Comparison of ENCODE assay signal across 8 cellular contexts in genomic region chr12:751828-752672, GRCh38. TPM values are rescaled to one million over a fixed set of nuclear protein-coding genes. Genes with fewer than 3 reads are reported as not detected.
DNase-seq lines count a peak whose midpoint lies in the region; ATAC-seq and TF ChIP-seq lines count a peak whose summit lies in the region.

Gene WNK1 (plus strand): TSS chr12:752579. CDS start chr12:753566, 987 bp downstream.

- H4K20me1 ChIP-seq in DOHH2 (ENCODE audit: control insufficient read depth, insufficient read depth, low read depth, low read length) (peaks cover 15% of the 10 kb centered on the region; the same call in 1 of the 2 replicates), GM23338 (replicated peaks; ENCODE audit: insufficient read depth) (peaks cover 26% of the 10 kb centered on the region), fibroblast of lung (ENCODE audit: control insufficient read depth, extremely low read depth, insufficient read depth, low read length) (peaks cover 2% of the 10 kb centered on the region)

- no peaks in the 10 kb centered on the region for H3K9me3 Mint-ChIP-seq in GM23338
- no peaks in the 10 kb centered on the region for H3K9me3 Mint-ChIP-seq in naive thymus-derived CD4-positive, alpha-beta T cell

- H3K4me1 Mint-ChIP-seq in GM23338: peaks cover 23% of the 10 kb centered on the region
- H3K4me1 Mint-ChIP-seq in naive thymus-derived CD4-positive, alpha-beta T cell: peaks cover 19 to 27% (median 22%) of the 10 kb centered on the region in 7 donors

- H3K36me3 ChIP-seq in DOHH2 (ENCODE audit: control insufficient read depth, low read length) (peaks cover 38% of the 10 kb centered on the region), GM23338 (ENCODE audit: insufficient read depth) (no peaks in the 10 kb centered on the region), fibroblast of lung (ENCODE audit: control insufficient read depth, insufficient read depth, low read length) (no peaks in the 10 kb centered on the region)
- H3K36me3 ChIP-seq in naive thymus-derived CD4-positive, alpha-beta T cell (ENCODE audit: control insufficient read depth in 2 of 3, insufficient read depth in 3 of 3, low read length in 3 of 3): peaks cover 0 to 11% (median 0%) of the 10 kb centered on the region in 3 experiments

- peaks cover 38% of the 10 kb centered on the region for H3K4me1 ChIP-seq in DOHH2 (ENCODE audit: control insufficient read depth, low read length)
- H3K4me1 ChIP-seq in GM23338 (ENCODE audit: insufficient read depth): peaks cover 27% of the 10 kb centered on the region
- H3K4me1 ChIP-seq in fibroblast of lung (ENCODE audit: control insufficient read depth, extremely low read depth, insufficient read depth, low read length): peaks cover 5% of the 10 kb centered on the region
- H3K4me1 ChIP-seq in naive thymus-derived CD4-positive, alpha-beta T cell (ENCODE audit: control insufficient read depth in 2 of 2, insufficient read depth in 2 of 2, low read length in 2 of 2): peaks cover 18 to 35% of the 10 kb centered on the region in 2 donors

- ATAC-seq in GM23338: peak; percentile 69
- peak; percentile 85 for ATAC-seq in naive thymus-derived CD4-positive, alpha-beta T cell

- peak within 1 kb of the TSS; percentile 91 for H3K4me3 Mint-ChIP-seq in GM23338
- H3K4me3 Mint-ChIP-seq in naive thymus-derived CD4-positive, alpha-beta T cell: peak within 1 kb of the TSS in 9 of 10 donors; percentile 92 to 98 (median 94)

- H3K79me2 ChIP-seq in DOHH2 (ENCODE audit: control insufficient read depth, low read length): peaks cover 47% of the 10 kb centered on the region
- H3K79me2 ChIP-seq in GM23338 (replicated peaks; ENCODE audit: insufficient read depth): peaks cover 34% of the 10 kb centered on the region
- H3K79me2 ChIP-seq in fibroblast of lung (ENCODE audit: control insufficient read depth, insufficient read depth, low read length): peaks cover 42% of the 10 kb centered on the region

- intact Hi-C loops in naive thymus-derived CD4-positive, alpha-beta T cell (cut with micrococcal nuclease): loop anchor here (1.0 to 5.0 kb wide), 24 partner anchors 23 to 842 kb away; partner anchors contain the start of genes CCDC77 (in 2 of the 2), ERC1 (in 2 of the 2), FBXL14 (in 2 of the 2) and KDM5A (in 2 of the 2)

- CTCF ChIA-PET in naive thymus-derived CD4-positive, alpha-beta T cell (lab: Charles Lee): interaction anchor here (0.6 to 4.3 kb wide), 26 partner anchors 10 to 311 kb away, joined by 3 to 70 read pairs (median 8); no protein-coding TSS in a partner anchor

- H3K4me2 ChIP-seq in DOHH2 (ENCODE audit: low read length) (peak within 1 kb of the TSS; percentile 94), GM23338 (peak within 1 kb of the TSS; percentile 93), fibroblast of lung (ENCODE audit: extremely low read depth, insufficient read depth, low read length) (peak within 1 kb of the TSS; percentile 95)

- H3K27me3 ChIP-seq in DOHH2 (ENCODE audit: control insufficient read depth, low read length) (no peaks in the 10 kb centered on the region), GM23338 (ENCODE audit: insufficient read depth) (no peaks in the 10 kb centered on the region), fibroblast of lung (ENCODE audit: control insufficient read depth, insufficient read depth, low read length) (no peaks in the 10 kb centered on the region)
- no peaks in the 10 kb centered on the region for H3K27me3 ChIP-seq in naive thymus-derived CD4-positive, alpha-beta T cell (ENCODE audit: control insufficient read depth in 2 of 2, insufficient read depth in 2 of 2, low read length in 2 of 2)

- no peaks in the 10 kb centered on the region for H3K9me3 ChIP-seq in DOHH2 (ENCODE audit: control insufficient read depth, insufficient read depth, low read length)
- no peaks in the 10 kb centered on the region for H3K9me3 ChIP-seq in fibroblast of lung (ENCODE audit: control insufficient read depth, insufficient read depth, low read depth, low read length)
- no peaks in the 10 kb centered on the region for H3K9me3 ChIP-seq in naive thymus-derived CD4-positive, alpha-beta T cell (ENCODE audit: control insufficient read depth in 2 of 3, low read length in 3 of 3)

- no peaks in the 10 kb centered on the region for H3K27me3 Mint-ChIP-seq in GM23338 (ENCODE audit: insufficient read depth, low read depth, poor library complexity)
- no peaks in the 10 kb centered on the region for H3K27me3 Mint-ChIP-seq in naive thymus-derived CD4-positive, alpha-beta T cell

- peaks cover 10% of the 10 kb centered on the region for H3F3A ChIP-seq in DOHH2 (ENCODE audit: control insufficient read depth, insufficient read depth)
- no peaks in the 10 kb centered on the region for H3F3A ChIP-seq in GM23338 (replicated peaks; ENCODE audit: low read depth)

- TF ChIP-seq CTCF in DOHH2 (IDR thresholded peaks at IDR 0.05; ENCODE audit: low read depth, low read length, poor library complexity, severe bottlenecking) (no peak), GM23338 (conservative IDR thresholded peaks at IDR 0.05; ENCODE audit: low read depth in 2 of 2) (no peak), fibroblast of lung (conservative IDR thresholded peaks at IDR 0.05 in 1 of 2, IDR thresholded peaks at IDR 0.05 in 1 of 2; ENCODE audit: low read depth in 1 of 2, low read length in 2 of 2) (no peak)

- H3K4me3 ChIP-seq in DOHH2 (ENCODE audit: low read length) (peak within 1 kb of the TSS; percentile 97), GM23338 (peak within 1 kb of the TSS; percentile 78), fibroblast of lung (replicated peaks in 1 of 4; ENCODE audit: control extremely low read depth in 1 of 4, insufficient read depth in 1 of 4, low read depth in 3 of 4, low read length in 4 of 4) (peak within 1 kb of the TSS; percentile 73 to 94 (median 86))
- peak within 1 kb of the TSS; percentile 71 for H3K4me3 ChIP-seq in naive thymus-derived CD4-positive, alpha-beta T cell (ENCODE audit: low read length)

- H3K9me2 ChIP-seq in DOHH2 (replicated peaks; ENCODE audit: control insufficient read depth, low read length) (no peaks in the 10 kb centered on the region), GM23338 (ENCODE audit: insufficient read depth) (no peaks in the 10 kb centered on the region)

- H3K27ac ChIP-seq in DOHH2 (ENCODE audit: low read depth, low read length) (peak within 1 kb of the TSS; percentile 86), GM23338 (ENCODE audit: low read depth) (peak within 1 kb of the TSS; percentile 98), fibroblast of lung (ENCODE audit: insufficient read depth, low read length) (peak within 1 kb of the TSS; percentile 76)
- H3K27ac ChIP-seq in naive thymus-derived CD4-positive, alpha-beta T cell (ENCODE audit: low read depth, low read length): peak within 1 kb of the TSS; percentile 98

- POLR2A ChIA-PET in naive thymus-derived CD4-positive, alpha-beta T cell (lab: Charles Lee): interaction anchor here (0.6 to 6.3 kb wide), 38 partner anchors 8 to 363 kb away, joined by 3 to 153 read pairs (median 5); partner anchors contain the start of genes KDM5A and NINJ2

- H2AFZ ChIP-seq in GM23338 (0 out of 2 replicates have a peak within 1 kb of the TSS, but pooled peaks have one; percentile 4), fibroblast of lung (ENCODE audit: low read length) (peak within 1 kb of the TSS; percentile 94)

- peaks cover 20% of the 10 kb centered on the region for H3K36me3 Mint-ChIP-seq in GM23338 (ENCODE audit: low read depth)
- H3K36me3 Mint-ChIP-seq in naive thymus-derived CD4-positive, alpha-beta T cell: peaks cover 0 to 21% (median 0%) of the 10 kb centered on the region in 5 donors

- DNase-seq in GM23338 (ENCODE audit: low spot score): peak; percentile 99
- DNase-seq in LHCN-M2 (ENCODE audit: low read depth): peak; percentile 99
- DNase-seq in RPMI8226: peak; percentile 97
- peak; percentile 94 to 97 for DNase-seq in activated T-helper 1 cell treated with anti-CD3 and anti-CD28 coated beads, Interleukin-2, amount 50 U/mL, for 16 hours (ENCODE audit: low read depth in 1 of 2, low spot score in 1 of 2)
- DNase-seq in fibroblast of lung (ENCODE audit: low read depth in 2 of 2): peak; percentile 99 to 100
- DNase-seq in naive thymus-derived CD4-positive, alpha-beta T cell: peak; percentile 94 to 97 (median 96)
- peak; percentile 94 to 98 (median 96) for DNase-seq in stimulated activated naive CD4-positive, alpha-beta T cell (lab: John Stamatoyannopoulos, UW)

- peak within 1 kb of the TSS; percentile 84 for H3K9ac ChIP-seq in fibroblast of lung (ENCODE audit: insufficient read depth, low read length)

- no peak within 1 kb of the TSS for H3K27ac Mint-ChIP-seq in GM23338
- H3K27ac Mint-ChIP-seq in naive thymus-derived CD4-positive, alpha-beta T cell: peak within 1 kb of the TSS; percentile 55 to 95 (median 91)

TF ChIP-seq in GM23338, 12 proteins besides CTCF, POLR2A, EP300 and RAD21 (continues in another document):
- peak; percentile 82 for TF ChIP-seq CREB1 (CRISPR knock-in tag; IDR thresholded peaks at IDR 0.05; ENCODE audit: low read depth)
- TF ChIP-seq ETS1 (IDR thresholded peaks at IDR 0.05): peak; percentile 98
- peak; percentile 82 for TF ChIP-seq POLR2AphosphoS5 (IDR thresholded peaks at IDR 0.05; ENCODE audit: low read depth)

RNA-seq across cellular contexts. Expression of gene WNK1, which starts in this region (rescaled TPM):
- total RNA-seq in GM23338 (2014; rRNA removed; shearing (Covaris generic)): 114 and 119 TPM in 2 replicates
- polyA plus RNA-seq in GM23338 (2016; fragmentation: Nextera tagmentation; extraction: Ambion mirVana): 74.9 and 86.8 TPM in 2 replicates
- total RNA-seq in LHCN-M2 (2014; rRNA removed): 72.2 and 83.0 TPM in 2 replicates
- polyA plus RNA-seq in LHCN-M2 (2012): 52.6 TPM
- total RNA-seq in fibroblast of lung: 67.3 and 130 TPM in 2 replicates
- polyA plus RNA-seq in fibroblast of lung: 38.5 and 60.3 TPM in 2 replicates
- 46.8 and 47.8 TPM in 2 replicates for polyA plus RNA-seq in fibroblast of lung (2012)
- polyA minus RNA-seq in fibroblast of lung (ENCODE audit: low replicate concordance): 132 and 258 TPM in 2 replicates
- 100 to 1,000 TPM; 147 to 200 (median 169) TPM for total RNA-seq in naive thymus-derived CD4-positive, alpha-beta T cell
- polyA plus RNA-seq in naive thymus-derived CD4-positive, alpha-beta T cell: 10 to 100 TPM; 22.9 to 44.0 TPM

Comparison
In these comparisons a context has a peak if more than half of its experiments do, and no peak if none do; other contexts are left out.
1. Peak in every context shown above with its lines: DNase-seq, ATAC-seq, H3K4me3 ChIP-seq and H3K27ac ChIP-seq.